ENCODE assay signal across 1 cellular context in the genomic region with DNA sequence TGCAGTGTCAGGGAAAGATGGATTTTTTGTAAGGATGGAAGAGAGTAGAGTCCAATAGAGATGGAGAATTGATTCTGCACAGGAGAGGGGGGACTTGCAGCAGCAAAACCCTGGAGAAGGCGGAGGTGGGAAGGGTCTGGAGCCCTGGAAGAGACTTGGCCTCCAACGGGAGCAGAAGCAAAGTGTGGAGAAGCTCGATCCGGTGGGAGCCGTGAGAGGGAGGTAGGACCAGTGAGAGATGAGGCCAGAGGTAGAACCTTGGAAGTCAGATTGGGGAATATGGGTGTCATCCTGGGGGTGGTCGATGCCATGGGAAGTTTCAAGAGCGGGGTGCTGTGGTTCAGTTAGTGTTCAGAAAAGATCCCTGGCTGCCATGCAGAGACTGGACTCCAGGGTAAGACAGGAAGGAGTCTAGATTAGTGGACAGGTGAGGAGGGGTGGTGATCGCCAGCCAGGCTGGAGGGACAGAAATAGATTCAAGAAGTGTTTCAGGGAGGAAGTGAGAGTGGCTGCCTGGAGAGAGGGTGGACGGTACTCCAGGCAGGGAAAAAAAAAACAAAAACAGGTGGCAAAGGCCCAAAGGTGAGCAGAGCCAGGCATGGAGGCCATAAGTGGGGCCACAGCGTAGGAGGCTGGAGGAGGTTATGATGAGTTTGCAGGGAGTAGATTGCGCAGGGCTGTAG.
TF ChIP-seq lines count a peak whose summit lies in the region.

No MANE protein-coding gene starts in this region.

TF ChIP-seq in A549, 52 proteins besides CTCF, POLR2A, EP300 and RAD21 (continued from another document):
- TF ChIP-seq, protein P1, sequence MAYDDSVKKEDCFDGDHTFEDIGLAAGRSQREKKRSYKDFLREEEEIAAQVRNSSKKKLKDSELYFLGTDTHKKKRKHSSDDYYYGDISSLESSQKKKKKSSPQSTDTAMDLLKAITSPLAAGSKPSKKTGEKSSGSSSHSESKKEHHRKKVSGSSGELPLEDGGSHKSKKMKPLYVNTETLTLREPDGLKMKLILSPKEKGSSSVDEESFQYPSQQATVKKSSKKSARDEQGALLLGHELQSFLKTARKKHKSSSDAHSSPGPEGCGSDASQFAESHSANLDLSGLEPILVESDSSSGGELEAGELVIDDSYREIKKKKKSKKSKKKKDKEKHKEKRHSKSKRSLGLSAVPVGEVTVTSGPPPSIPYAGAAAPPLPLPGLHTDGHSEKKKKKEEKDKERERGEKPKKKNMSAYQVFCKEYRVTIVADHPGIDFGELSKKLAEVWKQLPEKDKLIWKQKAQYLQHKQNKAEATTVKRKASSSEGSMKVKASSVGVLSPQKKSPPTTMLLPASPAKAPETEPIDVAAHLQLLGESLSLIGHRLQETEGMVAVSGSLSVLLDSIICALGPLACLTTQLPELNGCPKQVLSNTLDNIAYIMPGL (CRISPR knock-in tag; IDR thresholded peaks at IDR 0.05; ENCODE audit: borderline replicate concordance) = no peak
- TF ChIP-seq SREBF2 (IDR thresholded peaks at IDR 0.05) (no peak), ESRRA (IDR thresholded peaks at IDR 0.05; ENCODE audit: borderline replicate concordance, low read length) (no peak), USF2 (IDR thresholded peaks at IDR 0.05) (no peak), FOSL2 (IDR thresholded peaks at IDR 0.05) (no peak), FOSL2 (CRISPR knock-in tag; IDR thresholded peaks at IDR 0.05) (no peak), ZFP36 (IDR thresholded peaks at IDR 0.05; ENCODE audit: borderline replicate concordance, partially characterized antibody) (no peak), MAZ (IDR thresholded peaks at IDR 0.05; ENCODE audit: borderline replicate concordance, low read depth, low read length) (no peak)
- TF ChIP-seq, protein P2, sequence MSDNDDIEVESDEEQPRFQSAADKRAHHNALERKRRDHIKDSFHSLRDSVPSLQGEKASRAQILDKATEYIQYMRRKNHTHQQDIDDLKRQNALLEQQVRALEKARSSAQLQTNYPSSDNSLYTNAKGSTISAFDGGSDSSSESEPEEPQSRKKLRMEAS (IDR thresholded peaks at IDR 0.05) = no peak
